In genomic region chr2:118239284-118239683, GRCh38 we compare ENCODE assay signal across 6 cellular contexts.
"Had no signal": no experiment of that assay in that cellular context is flagged by ENCODE, and none has a peak within 500 bp of the region (broad histone marks: within the 10 kb centered on the region; RNA-seq: fewer than 3 reads in every experiment).

No MANE protein-coding gene starts in this region.

- ATAC-seq: GM23338, HepG2 had no signal

- DNase-seq: H9, HCEC 1CT, KBM-7 had no signal

- H2AFZ ChIP-seq: GM23338 had no signal

- H3K4me3 ChIP-seq: GM23338 had no signal

- H3K4me2 ChIP-seq: GM23338 had no signal

- H3K27ac ChIP-seq: HL-60 had no signal
